In the genomic region with DNA sequence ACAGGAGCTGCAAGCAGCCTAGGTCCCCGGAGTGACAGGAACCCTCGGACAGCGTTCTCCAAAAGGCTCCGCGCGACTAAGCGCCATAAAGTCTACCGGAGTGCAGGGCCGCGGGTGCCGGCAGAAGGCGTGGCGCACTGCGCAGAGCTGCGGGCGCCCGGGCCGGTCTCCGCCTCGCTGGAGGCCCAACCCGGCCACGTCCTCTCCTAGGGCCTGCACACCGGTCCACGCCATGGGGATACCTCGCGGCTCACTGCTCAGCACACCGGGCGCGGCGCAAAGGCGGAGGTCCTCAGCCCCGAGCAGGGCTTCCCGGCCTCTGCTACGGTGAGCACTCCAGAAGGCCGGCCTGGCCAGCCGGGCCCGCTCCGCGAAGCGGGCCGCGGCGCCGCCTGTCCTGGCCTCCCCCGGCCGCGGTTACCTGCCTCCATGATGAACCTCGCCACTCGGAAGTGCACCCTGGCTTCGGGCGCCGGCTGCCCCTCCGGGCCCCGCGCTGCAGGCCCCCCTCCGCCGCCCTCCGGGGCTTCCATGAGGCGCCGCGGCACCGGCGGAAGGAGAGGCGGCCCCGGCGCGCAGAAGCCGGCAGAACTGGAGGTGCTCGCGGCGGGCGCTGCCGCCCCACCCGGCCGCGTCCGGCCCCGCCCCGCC, we compare ENCODE assay signal across 8 cellular contexts. TPM values are rescaled to one million over a fixed set of nuclear protein-coding genes. Genes with fewer than 3 reads are reported as not detected.
DNase-seq lines count a peak whose midpoint lies in the region; ATAC-seq and TF ChIP-seq lines count a peak whose summit lies in the region.

A gene (minus strand): TSS at position 599 of the 651 bp plus-strand sequence. CDS start 66 bp downstream, at position 533.

- no peaks in the 10 kb centered on the region for H3K9me3 ChIP-seq in uterus

- peak in 1 of 2 donors; percentile 20 for TF ChIP-seq POLR2A in uterus (IDR thresholded peaks at IDR 0.05)

- H3K27ac ChIP-seq in uterus, result peak within 1 kb of the TSS; percentile 55 to 80

- peak; percentile 51 for ATAC-seq in GM21717 (IDR thresholded peaks at IDR 0.05; ENCODE audit: unreplicated experiment)
- ATAC-seq in esophagus mucosa, result peak; percentile 53
- ATAC-seq in naive B cell (ENCODE audit: low read depth in 2 of 2), result peak; percentile 53 to 60

- peaks cover 9% of the 10 kb centered on the region for H3K36me3 Mint-ChIP-seq in activated CD4-positive, alpha-beta T cell treated with anti-CD3 and anti-CD28 coated beads, Interleukin-2, amount 10 ng/mL, durations not matched to agents 7 days and 5 days (ENCODE audit: low read depth)
- H3K36me3 Mint-ChIP-seq in naive B cell, result no peaks in the 10 kb centered on the region

- CTCF ChIA-PET in activated CD4-positive, alpha-beta T cell treated with anti-CD3 and anti-CD28 coated beads, Interleukin-2, amount 10 ng/mL, durations not matched to agents 7 days and 5 days (lab: Charles Lee), result interaction anchor here (0.6 to 1.0 kb wide), 4 partner anchors 11 to 122 kb away, joined by 3 to 4 read pairs (median 4); a partner anchor contains a TSS

- H3K27ac Mint-ChIP-seq in activated CD4-positive, alpha-beta T cell treated with anti-CD3 and anti-CD28 coated beads, Interleukin-2, amount 10 ng/mL, durations not matched to agents 7 days and 5 days, result peak within 1 kb of the TSS; percentile 91
- H3K27ac Mint-ChIP-seq in naive B cell, result peak within 1 kb of the TSS; percentile 69 to 92 (median 86)

- H3K4me3 Mint-ChIP-seq in activated CD4-positive, alpha-beta T cell treated with anti-CD3 and anti-CD28 coated beads, Interleukin-2, amount 10 ng/mL, durations not matched to agents 7 days and 5 days, result peak within 1 kb of the TSS; percentile 92
- peak within 1 kb of the TSS; percentile 86 to 97 (median 91) for H3K4me3 Mint-ChIP-seq in naive B cell

- no peaks in the 10 kb centered on the region for H3K9me3 Mint-ChIP-seq in activated CD4-positive, alpha-beta T cell treated with anti-CD3 and anti-CD28 coated beads, Interleukin-2, amount 10 ng/mL, durations not matched to agents 7 days and 5 days
- H3K9me3 Mint-ChIP-seq in naive B cell, result peaks cover 0 to 4% (median 0%) of the 10 kb centered on the region in 7 donors

- H3K4me1 Mint-ChIP-seq in activated CD4-positive, alpha-beta T cell treated with anti-CD3 and anti-CD28 coated beads, Interleukin-2, amount 10 ng/mL, durations not matched to agents 7 days and 5 days, result peaks cover 48% of the 10 kb centered on the region
- peaks cover 32 to 43% (median 34%) of the 10 kb centered on the region in 3 donors for H3K4me1 Mint-ChIP-seq in naive B cell

- TF ChIP-seq CTCF in uterus (IDR thresholded peaks at IDR 0.05), result no peak

- DNase-seq in Jurkat, Clone E6-1 (ENCODE audit: low read depth, low spot score), result no peak
- peak; percentile 20 for DNase-seq in activated CD4-positive, alpha-beta T cell treated with anti-CD3 and anti-CD28 coated beads, Interleukin-2, amount 10 ng/mL, durations not matched to agents 7 days and 5 days
- DNase-seq in naive B cell, result no peak
- no peak for DNase-seq in uterus
- DNase-seq in NCI-H187 treated with DMSO at 0.1 percent for 48 hours (lab: John Stamatoyannopoulos, UW), result no peak

- POLR2A ChIA-PET in activated CD4-positive, alpha-beta T cell treated with anti-CD3 and anti-CD28 coated beads, Interleukin-2, amount 10 ng/mL, durations not matched to agents 7 days and 5 days (lab: Charles Lee), result no interaction called here

- no peaks in the 10 kb centered on the region for H3K27me3 Mint-ChIP-seq in activated CD4-positive, alpha-beta T cell treated with anti-CD3 and anti-CD28 coated beads, Interleukin-2, amount 10 ng/mL, durations not matched to agents 7 days and 5 days
- no peaks in the 10 kb centered on the region for H3K27me3 Mint-ChIP-seq in naive B cell

- no peaks in the 10 kb centered on the region for H3K27me3 ChIP-seq in uterus

- intact Hi-C loops in uterus (cut with DNase I; ENCODE audit: low total_unique reads), result no loop called here

- H3K36me3 ChIP-seq in uterus, result no peaks in the 10 kb centered on the region

- H3K4me3 ChIP-seq in GM08714 (ENCODE audit: low read length) (peak within 1 kb of the TSS; percentile 72), uterus (peak within 1 kb of the TSS; percentile 61 to 74)
- peak within 1 kb of the TSS; percentile 61 for H3K4me3 ChIP-seq in Jurkat, Clone E6-1 (ENCODE audit: low read length)

- no peaks in the 10 kb centered on the region for H3K4me1 ChIP-seq in uterus

RNA-seq across cellular contexts. Expression of the gene that starts here (rescaled TPM):
- 39.8 TPM for polyA plus RNA-seq in Jurkat, Clone E6-1 (2012; ENCODE audit: insufficient read depth, insufficient read length)
- 10 to 100 TPM; 22.5 to 23.8 TPM for total RNA-seq in activated CD4-positive, alpha-beta T cell treated with anti-CD3 and anti-CD28 coated beads, Interleukin-2, amount 10 ng/mL, durations not matched to agents 7 days and 5 days
- total RNA-seq in esophagus mucosa (18.2 TPM), uterus (10 to 100 TPM; 14.9 to 94.5 (median 29.3) TPM)
- 10 to 100 TPM; 31.9 to 88.0 (median 69.7) TPM for polyA plus RNA-seq in naive B cell (ENCODE audit: low read depth in 6 of 6)
